ENCODE assay signal across 14 cellular contexts in genomic region chr2:101380376-101380775, GRCh38. TPM values are rescaled to one million over a fixed set of nuclear protein-coding genes. Genes with fewer than 3 reads are reported as not detected.
DNase-seq lines count a peak whose midpoint lies in the region; ATAC-seq, FAIRE-seq and TF ChIP-seq lines count a peak whose summit lies in the region.
"Had no signal": no experiment of that assay in that cellular context is flagged by ENCODE, and none has a peak within 500 bp of the region (broad histone marks: within the 10 kb centered on the region; RNA-seq: fewer than 3 reads in every experiment).

No MANE protein-coding gene starts in this region.

- peak; percentile 21 for DNase-seq in activated CD8-positive, alpha-beta memory T cell treated with anti-CD3 and anti-CD28 coated beads for 24 hours
- no peak for DNase-seq in activated CD8-positive, alpha-beta memory T cell treated with anti-CD3 and anti-CD28 coated beads, Interleukin-2, amount 50 U/mL, for 48 hours
- DNase-seq in astrocyte (ENCODE audit: low read depth) (peak; percentile 78), left ventricle myocardium superior (peak; percentile 59), esophagus squamous epithelium (lab: John Stamatoyannopoulos, UW) (no peak), NCI-H526 treated with DMSO at 0.1 percent for 48 hours (lab: John Stamatoyannopoulos, UW) (no peak), NCI-H187 (lab: John Stamatoyannopoulos, UW) (no peak)
- no peak for DNase-seq in activated CD4-positive, CD25-positive, alpha-beta regulatory T cell treated with anti-CD3 and anti-CD28 coated beads, Interleukin-2, amount 50 U/mL, for 72 hours
- DNase-seq: activated T-cell treated with anti-CD3 and anti-CD28 coated beads, Interleukin-2, amount 50 U/mL, for 48 hours; cerebellar nuclear complex; NCI-H1048 had no signal

- H3K9me3 ChIP-seq in astrocyte (ENCODE audit: insufficient read depth, low read depth, low read length) = no peaks in the 10 kb centered on the region
- H3K9me3 ChIP-seq in esophagus squamous epithelium = no peaks in the 10 kb centered on the region

- no peak overlapping the region for H3K9ac ChIP-seq in astrocyte (ENCODE audit: low read length)

- no peak overlapping the region for H3K4me2 ChIP-seq in astrocyte (ENCODE audit: low read length)

- H4K20me1 ChIP-seq in astrocyte (ENCODE audit: insufficient read depth, low read length) = no peaks in the 10 kb centered on the region

- no peak overlapping the region for H3K27ac Mint-ChIP-seq in astrocyte (ENCODE audit: unreplicated experiment)
- H3K27ac Mint-ChIP-seq: stimulated activated naive CD8-positive, alpha-beta T cell treated with anti-CD3 and anti-CD28 coated beads, Interleukin-15, Interleukin-2, amounts not matched to agents 100 ng/mL and 50 ng/mL, for 24 hours had no signal

- intact Hi-C loops in left ventricle myocardium superior (cut with micrococcal nuclease) (no loop called here), esophagus squamous epithelium (cut with DNase I) (no loop called here)

- H3K4me3 ChIP-seq in astrocyte (ENCODE audit: insufficient read depth, low read depth, low read length) (no peak overlapping the region), esophagus squamous epithelium (no peak overlapping the region)

- no peaks in the 10 kb centered on the region for H3K9me3 Mint-ChIP-seq in astrocyte (ENCODE audit: unreplicated experiment)
- H3K9me3 Mint-ChIP-seq: stimulated activated naive CD8-positive, alpha-beta T cell treated with anti-CD3 and anti-CD28 coated beads, Interleukin-15, Interleukin-2, amounts not matched to agents 100 ng/mL and 50 ng/mL, for 24 hours had no signal

- no peak for FAIRE-seq in astrocyte (lab: Jason Lieb, UNC)
- FAIRE-seq: A204.1, TTC549 had no signal

- H3K27me3 ChIP-seq in astrocyte (ENCODE audit: insufficient read depth, low read length) = peaks cover 11% of the 10 kb centered on the region
- H3K27me3 ChIP-seq in esophagus squamous epithelium = peaks cover 0 to 23% (median 0%) of the 10 kb centered on the region in 4 donors

- no peaks in the 10 kb centered on the region for H3K4me1 ChIP-seq in astrocyte (ENCODE audit: insufficient read depth, low read length)
- peaks cover 0 to 13% (median 7%) of the 10 kb centered on the region in 3 donors for H3K4me1 ChIP-seq in esophagus squamous epithelium

- no peaks in the 10 kb centered on the region for H3K79me2 ChIP-seq in astrocyte (ENCODE audit: insufficient read depth, low read length)

- ATAC-seq in left ventricle myocardium superior = peak; percentile 94

- peaks cover 27% of the 10 kb centered on the region for H3K27me3 Mint-ChIP-seq in astrocyte (ENCODE audit: low read depth, unreplicated experiment)

- no peak overlapping the region for H3K27ac ChIP-seq in astrocyte (ENCODE audit: low read depth, low read length)
- H3K27ac ChIP-seq in esophagus squamous epithelium = no peak overlapping the region

- no peak for TF ChIP-seq CTCF in astrocyte (IDR thresholded peaks at IDR 0.05; ENCODE audit: insufficient read depth, low read depth, low read length)
- no peak for TF ChIP-seq CTCF in esophagus squamous epithelium (IDR thresholded peaks at IDR 0.05)

- H2AFZ ChIP-seq in astrocyte (ENCODE audit: low read depth, low read length) = no peak overlapping the region

- H3K36me3 ChIP-seq in astrocyte (ENCODE audit: insufficient read depth, low read length) = no peaks in the 10 kb centered on the region
- H3K36me3 ChIP-seq in esophagus squamous epithelium = no peaks in the 10 kb centered on the region

- no peak for TF ChIP-seq POLR2A in esophagus squamous epithelium (IDR thresholded peaks at IDR 0.05)

- H3K4me3 Mint-ChIP-seq in astrocyte (ENCODE audit: unreplicated experiment) = no peak overlapping the region
- H3K4me3 Mint-ChIP-seq: stimulated activated naive CD8-positive, alpha-beta T cell treated with anti-CD3 and anti-CD28 coated beads, Interleukin-15, Interleukin-2, amounts not matched to agents 100 ng/mL and 50 ng/mL, for 24 hours had no signal

- H3K36me3 Mint-ChIP-seq in astrocyte (ENCODE audit: low read depth, unreplicated experiment) = no peaks in the 10 kb centered on the region

- WGBS in esophagus squamous epithelium, 2 donors = 30 to 32% methylated on average over 4 to 10 of the region's 11 CpGs

- H3K4me1 Mint-ChIP-seq in astrocyte (ENCODE audit: low read depth, unreplicated experiment) = no peaks in the 10 kb centered on the region

RNA-seq across cellular contexts. Expression of gene CREG2, which starts 6.9 kb away (rescaled TPM):
- total RNA-seq in astrocyte (0.11 TPM in 1 of 2 replicates, not detected in the other), left ventricle myocardium superior (not detected), esophagus squamous epithelium (1 to 10 TPM in 2 of 4 donors, under 1 TPM in 2; 0.38 to 2.5 (median 1.3) TPM)

Comparison
In these comparisons a context has a peak if more than half of its experiments do, and no peak if none do; other contexts are left out.
1. DNase-seq: peak in activated CD8-positive, alpha-beta memory T cell treated with anti-CD3 and anti-CD28 coated beads for 24 hours (single experiment), astrocyte (single experiment) and left ventricle myocardium superior (single experiment); none in activated CD8-positive, alpha-beta memory T cell treated with anti-CD3 and anti-CD28 coated beads, Interleukin-2, amount 50 U/mL, for 48 hours (single experiment), esophagus squamous epithelium (single experiment), NCI-H526 treated with DMSO at 0.1 percent for 48 hours (single experiment), activated CD4-positive, CD25-positive, alpha-beta regulatory T cell treated with anti-CD3 and anti-CD28 coated beads, Interleukin-2, amount 50 U/mL, for 72 hours (single experiment) and NCI-H187 (0 of 2).